ENCODE assay signal across 13 cellular contexts in genomic region chr19:5128932-5129389, GRCh38.
DNase-seq lines count a peak whose midpoint lies in the region; ATAC-seq and TF ChIP-seq lines count a peak whose summit lies in the region.
"Had no signal": no experiment of that assay in that cellular context is flagged by ENCODE, and none has a peak within 500 bp of the region (broad histone marks: within the 10 kb centered on the region; RNA-seq: fewer than 3 reads in every experiment).

No MANE protein-coding gene starts in this region.

- no peak for ATAC-seq in HG03378 (IDR thresholded peaks at IDR 0.05; ENCODE audit: unreplicated experiment)
- ATAC-seq: T-cell had no signal

- H3K4me1 ChIP-seq in BLaER1 (peaks cover 90% of the 10 kb centered on the region), neuronal stem cell (ENCODE audit: control insufficient read depth in 2 of 2, insufficient read depth in 1 of 2, low read depth in 1 of 2, low read length in 2 of 2) (peaks cover 53% of the 10 kb centered on the region in 2 donors)

- peak overlapping the region; percentile 93 for H3K18ac ChIP-seq in neuronal stem cell (ENCODE audit: low read length)

- H4K8ac ChIP-seq in neuronal stem cell (ENCODE audit: low read depth, low read length) = no peak overlapping the region

- no peak overlapping the region for H4K91ac ChIP-seq in neuronal stem cell (ENCODE audit: low read depth, low read length, poor library complexity)

- H3K27me3 ChIP-seq in BLaER1 = no peaks in the 10 kb centered on the region
- no peaks in the 10 kb centered on the region for H3K27me3 ChIP-seq in neuronal stem cell (ENCODE audit: control insufficient read depth in 3 of 3, insufficient read depth in 3 of 3, low read depth in 1 of 3, low read length in 3 of 3)

- peak overlapping the region; percentile 79 for H3K14ac ChIP-seq in neuronal stem cell (ENCODE audit: low read length)

- H2AFZ ChIP-seq in neuronal stem cell (ENCODE audit: low read length) = no peak overlapping the region

- no peak overlapping the region for H3K4me3 ChIP-seq in BLaER1
- H3K4me3 ChIP-seq in fibroblast of pulmonary artery (replicated peaks; ENCODE audit: low read depth, low read length) = no peak overlapping the region
- no peak overlapping the region for H3K4me3 ChIP-seq in neuronal stem cell (ENCODE audit: low read length in 2 of 2)
- H3K4me3 ChIP-seq: lung had no signal

- H3K36me3 ChIP-seq in BLaER1 (peaks cover 24% of the 10 kb centered on the region), neuronal stem cell (replicated peaks in 1 of 2; ENCODE audit: control insufficient read depth in 2 of 2, insufficient read depth in 2 of 2, low read length in 2 of 2) (peaks cover 4 to 18% of the 10 kb centered on the region in 2 donors)

- H3K79me1 ChIP-seq in neuronal stem cell (ENCODE audit: low read depth, low read length) = peaks cover 7% of the 10 kb centered on the region

- no peak overlapping the region for H2BK5ac ChIP-seq in neuronal stem cell (ENCODE audit: low read length)

- TF ChIP-seq CTCF in fibroblast of pulmonary artery (IDR thresholded peaks at IDR 0.05; ENCODE audit: low read length, missing control alignments) = no peak

- H2BK15ac ChIP-seq in neuronal stem cell (ENCODE audit: low read length) = peak overlapping the region; percentile 62

- peak; percentile 34 for DNase-seq in OCI-M2 (lab: John Stamatoyannopoulos, UW; ENCODE audit: unreplicated experiment)
- DNase-seq in fibroblast of pulmonary artery (ENCODE audit: low read depth) = peak; percentile 59
- DNase-seq in neuronal stem cell (ENCODE audit: low spot score) = no peak
- no peak for DNase-seq in NCI-H2196 treated with DMSO at 0.1 percent for 48 hours (lab: John Stamatoyannopoulos, UW; ENCODE audit: unreplicated experiment)
- no peak for DNase-seq in T1000 (lab: John Stamatoyannopoulos, UW)
- no peak for DNase-seq in stimulated activated CD4-positive, alpha-beta T cell treated with anti-CD3 and anti-CD28 coated beads, Interleukin-1b, Interleukin-23, amount 100 ng/mL, for 48 hours
- DNase-seq: activated naive CD4-positive, alpha-beta T cell; DMS79 treated with DMSO at 0.1 percent for 48 hours; MV-4-11; T-cell had no signal

- H3K4me2 ChIP-seq in BLaER1 (peak overlapping the region; percentile 85), neuronal stem cell (ENCODE audit: insufficient read depth, low read length, poor library complexity, severe bottlenecking) (no peak overlapping the region)

- peaks cover 97% of the 10 kb centered on the region for H4K20me1 ChIP-seq in BLaER1

- H3K23ac ChIP-seq in neuronal stem cell (ENCODE audit: low read depth, low read length, poor library complexity) = peak overlapping the region; percentile 63

- no peak overlapping the region for H3K27ac ChIP-seq in BLaER1
- no peak overlapping the region for H3K27ac ChIP-seq in neuronal stem cell (replicated peaks; ENCODE audit: low read length)

- peak overlapping the region; percentile 69 for H2BK120ac ChIP-seq in neuronal stem cell (ENCODE audit: low read depth, low read length)

- no CpG with 5 or more reads among the region's 9 CpGs for WGBS in neuronal stem cell (ENCODE audit: extremely low coverage in 2 of 2, insufficient read length in 2 of 2, insufficient replicate concordance in 1 of 2), 2 donors

- H3K9ac ChIP-seq in BLaER1 = no peak overlapping the region
- H3K9ac ChIP-seq in neuronal stem cell (ENCODE audit: low read depth, low read length, poor library complexity) = peak overlapping the region; percentile 37

- H2AK5ac ChIP-seq in neuronal stem cell (ENCODE audit: low read depth, low read length) = peak overlapping the region; percentile 10

- no peaks in the 10 kb centered on the region for H3K9me3 ChIP-seq in BLaER1
- H3K9me3 ChIP-seq in neuronal stem cell (replicated peaks in 1 of 2; ENCODE audit: control insufficient read depth in 2 of 2, insufficient read depth in 1 of 2, low read depth in 1 of 2, low read length in 2 of 2) = no peaks in the 10 kb centered on the region

- H2BK12ac ChIP-seq in neuronal stem cell (ENCODE audit: low read length) = peak overlapping the region; percentile 89

- peak overlapping the region; percentile 81 for H3K4ac ChIP-seq in neuronal stem cell (ENCODE audit: low read length)

Comparison
In these comparisons a context has a peak if more than half of its experiments do, and no peak if none do; other contexts are left out.
1. DNase-seq: peak in OCI-M2 (single experiment) and fibroblast of pulmonary artery (single experiment); none in neuronal stem cell (single experiment), NCI-H2196 treated with DMSO at 0.1 percent for 48 hours (single experiment), T1000 (single experiment) and stimulated activated CD4-positive, alpha-beta T cell treated with anti-CD3 and anti-CD28 coated beads, Interleukin-1b, Interleukin-23, amount 100 ng/mL, for 48 hours (single experiment).